ENCODE assay signal across 8 cellular contexts in genomic region chr13:25005050-25005497, GRCh38.
DNase-seq lines count a peak whose midpoint lies in the region; ATAC-seq and TF ChIP-seq lines count a peak whose summit lies in the region.
"Not testable (repeated sequence)": the region's sequence is repeated elsewhere in the genome, so short reads cannot be mapped to it uniquely, and the experiment has no call there.

No MANE protein-coding gene starts in this region.

- BruUV-seq in OCI-LY7 (replicated peaks; lab: Mats Ljungman, UMichigan), result not testable (repeated sequence)

- not testable (repeated sequence) for H3K27ac Mint-ChIP-seq in activated naive CD4-positive, alpha-beta T cell treated with anti-CD3 and anti-CD28 coated beads, Interleukin-2, amount 50 U/mL, for 24 hours; stimulated activated naive B cell treated with anti-CD40 and anti-IgM and Interleukin-4, amounts not matched to agents 10 μg/mL and 1 μg/mL and 100 μg/mL, for 72 hours

- H3K9me3 Mint-ChIP-seq in activated naive CD4-positive, alpha-beta T cell treated with anti-CD3 and anti-CD28 coated beads, Interleukin-2, amount 50 U/mL, for 24 hours; stimulated activated naive B cell treated with anti-CD40 and anti-IgM and Interleukin-4, amounts not matched to agents 10 μg/mL and 1 μg/mL and 100 μg/mL, for 72 hours: not testable (repeated sequence)

- not testable (repeated sequence) for H3K4me1 ChIP-seq in OCI-LY7 (ENCODE audit: insufficient read depth, low read length, poor library complexity, severe bottlenecking); lower lobe of right lung

- H3K9me3 ChIP-seq in OCI-LY7 (ENCODE audit: low read length); lower lobe of right lung: not testable (repeated sequence)

- peaks cover 24% of the 10 kb centered on the region for H3K27me3 Mint-ChIP-seq in activated naive CD4-positive, alpha-beta T cell treated with anti-CD3 and anti-CD28 coated beads, Interleukin-2, amount 50 U/mL, for 24 hours
- H3K27me3 Mint-ChIP-seq in stimulated activated naive B cell treated with anti-CD40 and anti-IgM and Interleukin-4, amounts not matched to agents 10 μg/mL and 1 μg/mL and 100 μg/mL, for 72 hours, result peaks cover 33 to 57% of the 10 kb centered on the region in 2 donors

- ATAC-seq in GM21529 (IDR thresholded peaks at IDR 0.05; ENCODE audit: unreplicated experiment) (peak; percentile 59), lower lobe of right lung (peak; percentile 78 to 83)
- ATAC-seq in stimulated activated naive B cell treated with anti-CD40 and anti-IgM and Interleukin-4, amounts not matched to agents 10 μg/mL and 1 μg/mL and 100 μg/mL, for 72 hours (replicated peaks), result peak; percentile 82

- not testable (repeated sequence) for H3K79me2 ChIP-seq in OCI-LY7 (ENCODE audit: insufficient read depth, low read depth, low read length)

- not testable (repeated sequence) for H3K4me1 Mint-ChIP-seq in activated naive CD4-positive, alpha-beta T cell treated with anti-CD3 and anti-CD28 coated beads, Interleukin-2, amount 50 U/mL, for 24 hours; stimulated activated naive B cell treated with anti-CD40 and anti-IgM and Interleukin-4, amounts not matched to agents 10 μg/mL and 1 μg/mL and 100 μg/mL, for 72 hours

- not testable (repeated sequence) for H3K27ac ChIP-seq in OCI-LY7 (ENCODE audit: low read depth, low read length, poor library complexity, severe bottlenecking); lower lobe of right lung

- H3K36me3 ChIP-seq in OCI-LY7 (ENCODE audit: insufficient read depth, low read length); lower lobe of right lung: not testable (repeated sequence)

- not testable (repeated sequence) for H3K9me2 ChIP-seq in OCI-LY7 (ENCODE audit: insufficient read depth, low read length)

- not testable (repeated sequence) for H3K36me3 Mint-ChIP-seq in activated naive CD4-positive, alpha-beta T cell treated with anti-CD3 and anti-CD28 coated beads, Interleukin-2, amount 50 U/mL, for 24 hours; stimulated activated naive B cell treated with anti-CD40 and anti-IgM and Interleukin-4, amounts not matched to agents 10 μg/mL and 1 μg/mL and 100 μg/mL, for 72 hours

- POLR2A ChIA-PET in OCI-LY7 (lab: Charles Lee), result not testable (repeated sequence)

- DNase-seq in COLO829 (ENCODE audit: low spot score) (peak; percentile 24), OCI-LY7 (ENCODE audit: low spot score) (peak; percentile 34), fibroblast of mammary gland (ENCODE audit: low read depth) (peak; percentile 31)
- not testable (repeated sequence) for DNase-seq in lower lobe of right lung; stimulated activated naive B cell treated with anti-CD40 and anti-IgM and Interleukin-4, amounts not matched to agents 10 μg/mL and 1 μg/mL and 100 μg/mL, for 72 hours

- peaks cover 12% of the 10 kb centered on the region for H3K27me3 ChIP-seq in lower lobe of right lung (ENCODE audit: low read depth)

- not testable (repeated sequence) for H4K20me1 ChIP-seq in OCI-LY7 (ENCODE audit: insufficient read depth, low read length)

- peak; percentile 76 for TF ChIP-seq CTCF in LNCAP (IDR thresholded peaks at IDR 0.05)
- peak; percentile 68 for TF ChIP-seq CTCF in OCI-LY7 (conservative IDR thresholded peaks at IDR 0.05; ENCODE audit: low read length)
- peak; percentile 4 for TF ChIP-seq CTCF in fibroblast of mammary gland (conservative IDR thresholded peaks at IDR 0.05; ENCODE audit: control insufficient read depth, insufficient read depth, low read depth, low read length)
- TF ChIP-seq CTCF in lower lobe of right lung (IDR thresholded peaks at IDR 0.05), result peak; percentile 21

- H3K4me3 ChIP-seq in OCI-LY7 (ENCODE audit: low read depth, low read length, poor library complexity, severe bottlenecking); fibroblast of mammary gland (ENCODE audit: control insufficient read depth, low read depth, low read length); lower lobe of right lung: not testable (repeated sequence)

- H2AFZ ChIP-seq in OCI-LY7 (ENCODE audit: low read length), result not testable (repeated sequence)

- CTCF ChIA-PET in OCI-LY7 (lab: Charles Lee; ENCODE audit: unreplicated experiment), result not testable (repeated sequence)

- H3K4me3 Mint-ChIP-seq in activated naive CD4-positive, alpha-beta T cell treated with anti-CD3 and anti-CD28 coated beads, Interleukin-2, amount 50 U/mL, for 24 hours, result peak overlapping the region; percentile 57
- H3K4me3 Mint-ChIP-seq in stimulated activated naive B cell treated with anti-CD40 and anti-IgM and Interleukin-4, amounts not matched to agents 10 μg/mL and 1 μg/mL and 100 μg/mL, for 72 hours, result peak overlapping the region in 1 of 2 donors; percentile 26

- not testable (repeated sequence) for H3K4me2 ChIP-seq in OCI-LY7 (ENCODE audit: low read length)

- intact Hi-C loops in OCI-LY7 (cut with micrococcal nuclease; ENCODE audit: unreplicated experiment), result loop anchor here (1.0 kb wide), 2 partner anchors 32 to 109 kb away; no protein-coding TSS in a partner anchor
- intact Hi-C loops in lower lobe of right lung (cut with DNase I), result not testable (repeated sequence)

Comparison
In these comparisons a context has a peak if more than half of its experiments do, and no peak if none do; other contexts are left out.
1. CTCF ChIP-seq: peak in every context shown above with its lines; median percentile 76 in LNCAP; 68 in OCI-LY7; 21 in lower lobe of right lung; 4 in fibroblast of mammary gland.